In the genomic region with DNA sequence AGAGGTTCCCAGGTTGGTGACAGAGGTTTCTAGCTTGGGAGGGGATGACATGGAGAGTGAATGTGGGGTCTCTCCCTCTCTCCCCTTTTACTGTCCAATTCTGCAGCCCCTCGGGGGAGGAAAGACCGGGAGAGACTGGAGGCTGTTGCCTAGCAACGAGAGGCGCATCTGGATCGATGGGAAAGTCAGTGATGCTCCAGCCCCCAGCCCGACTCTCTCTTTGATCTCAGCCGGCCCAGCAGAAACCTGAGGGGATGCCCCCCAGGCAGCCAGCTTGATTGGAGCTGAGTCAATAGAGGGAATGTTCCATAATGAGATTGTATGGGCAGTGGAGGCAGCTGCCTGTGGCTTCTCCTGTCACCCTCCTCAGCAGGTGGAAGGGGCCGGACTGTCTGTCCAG, we compare ENCODE assay signal across 9 cellular contexts.
"Had no signal": no experiment of that assay in that cellular context is flagged by ENCODE, and none has a peak within 500 bp of the region (broad histone marks: within the 10 kb centered on the region; RNA-seq: fewer than 3 reads in every experiment).

No MANE protein-coding gene starts in this region.

- H3K4me3 ChIP-seq: skin epidermis had no signal

- ATAC-seq: activated CD4-positive, alpha-beta T cell treated with anti-CD3 and anti-CD28 coated beads for 36 hours; activated CD8-positive, alpha-beta T cell treated with anti-CD3 and anti-CD28 coated beads, Interleukin-2, amount 10 ng/mL, durations not matched to agents 7 days and 5 days; activated naive CD8-positive, alpha-beta T cell treated with anti-CD3 and anti-CD28 coated beads, Interleukin-2, amount 50 U/mL, for 24 hours had no signal

- DNase-seq: activated CD4-positive, alpha-beta T cell treated with anti-CD3 and anti-CD28 coated beads for 36 hours; activated CD8-positive, alpha-beta T cell treated with anti-CD3 and anti-CD28 coated beads, Interleukin-2, amount 10 ng/mL, durations not matched to agents 7 days and 5 days; activated naive CD4-positive, alpha-beta T cell treated with Interleukin-2 at 50 U/mL for 16 hours; activated naive CD8-positive, alpha-beta T cell treated with anti-CD3 and anti-CD28 coated beads, Interleukin-2, amount 50 U/mL, for 24 hours; erythroblast; kidney glomerular epithelial cell; T-helper 9 cell had no signal

- H3K9ac ChIP-seq: parathyroid adenoma had no signal

- H3K27ac ChIP-seq: parathyroid adenoma, skin epidermis had no signal

- H2AFZ ChIP-seq: parathyroid adenoma had no signal
